In the genomic region with DNA sequence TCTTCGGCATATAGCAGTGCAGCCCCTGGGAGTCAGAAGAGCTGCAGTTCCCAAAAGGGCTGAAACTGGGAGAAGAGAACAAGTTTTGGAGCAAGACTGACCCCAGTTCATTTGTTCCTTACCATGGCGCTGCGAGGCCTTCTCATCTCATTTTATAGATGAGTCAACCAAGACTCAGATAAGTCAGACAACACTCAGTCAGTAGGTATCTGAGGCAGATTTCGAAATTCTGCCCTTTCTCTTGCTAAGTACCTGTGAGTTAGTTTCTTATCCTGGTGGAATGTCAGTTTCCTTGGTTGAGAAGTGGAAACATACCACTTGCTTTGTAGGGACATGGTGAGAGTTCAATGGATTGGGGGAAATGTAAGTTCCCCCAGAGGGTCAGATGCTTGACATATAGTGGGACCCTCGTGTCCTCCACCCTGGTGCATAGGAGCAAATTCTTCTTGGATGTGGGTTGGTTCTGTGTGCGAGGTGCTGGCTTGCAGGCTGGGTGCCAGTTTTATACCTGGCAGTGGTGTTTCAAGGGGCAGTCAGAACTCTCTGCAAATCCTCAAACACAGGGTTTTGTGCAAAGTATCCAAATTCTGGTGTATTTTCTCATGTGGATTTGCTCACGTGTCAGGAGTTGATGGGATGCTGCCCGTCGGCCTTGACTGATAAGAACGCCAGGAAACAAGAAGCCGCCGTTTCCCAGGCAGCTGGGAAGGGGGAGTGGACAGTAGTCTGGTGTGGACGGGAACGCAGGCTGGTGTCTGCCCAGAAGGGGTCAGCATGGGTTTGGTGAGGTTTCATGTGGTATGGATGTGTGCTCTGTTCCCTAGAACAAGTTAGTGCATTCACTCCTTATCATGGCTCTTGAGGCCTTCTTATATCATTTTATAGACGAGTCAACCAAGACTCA, we compare ENCODE assay signal across 1 cellular context.
TF ChIP-seq lines count a peak whose summit lies in the region.

No MANE protein-coding gene starts in this region.

TF ChIP-seq in WTC11, 78 proteins besides CTCF, POLR2A, EP300 and RAD21 (continued from another document):
- no peak for TF ChIP-seq FOXP1 (CRISPR knock-in tag; IDR thresholded peaks at IDR 0.05; ENCODE audit: borderline replicate concordance)
